8 cellular contexts compared by ENCODE assay signal in genomic region chr11:66268210-66268952, GRCh38. TPM values are rescaled to one million over a fixed set of nuclear protein-coding genes. Genes with fewer than 3 reads are reported as not detected.
A peak's percentile ranks its signal among the peaks of the same experiment; 100 is the strongest.
DNase-seq lines count a peak whose midpoint lies in the region; ATAC-seq and TF ChIP-seq lines count a peak whose summit lies in the region.

RAB1B (plus strand) TSS chr11:66268639; CDS start chr11:66268680, 41 bp downstream.

- POLR2A ChIA-PET in CD8-positive, alpha-beta memory T cell (lab: Charles Lee), result interaction anchor here (0.8 to 2.2 kb wide), 7 partner anchors 11 to 407 kb away, joined by 3 to 9 read pairs (median 3); partner anchors contain the start of genes CCDC85B and YIF1A

- H3K36me3 ChIP-seq in CD8-positive, alpha-beta memory T cell (ENCODE audit: insufficient read depth, low read length), result peaks cover 24% of the 10 kb centered on the region
- peaks cover 39% of the 10 kb centered on the region for H3K36me3 ChIP-seq in lower lobe of right lung

- intact Hi-C loops in lower lobe of right lung (cut with DNase I), result no loop called here

- peak within 1 kb of the TSS; percentile 73 for H3K4me3 ChIP-seq in CD8-positive, alpha-beta memory T cell (ENCODE audit: low read length)
- peak within 1 kb of the TSS; percentile 81 for H3K4me3 ChIP-seq in lower lobe of right lung

- H3K27ac Mint-ChIP-seq in CD8-positive, alpha-beta memory T cell, result peak within 1 kb of the TSS; percentile 94 to 99 (median 98)

- peak within 1 kb of the TSS; percentile 71 for H3K27ac ChIP-seq in CD8-positive, alpha-beta memory T cell (ENCODE audit: low read depth, low read length)
- H3K27ac ChIP-seq in lower lobe of right lung, result peak within 1 kb of the TSS; percentile 91

- H3K27me3 Mint-ChIP-seq in CD8-positive, alpha-beta memory T cell, result peaks cover 0 to 7% of the 10 kb centered on the region in 2 donors

- CTCF ChIA-PET in CD8-positive, alpha-beta memory T cell (lab: Charles Lee), result interaction anchor here (1.2 to 3.3 kb wide), 5 partner anchors 14 to 223 kb away, joined by 3 to 16 read pairs (median 6); no protein-coding TSS in a partner anchor

- peak; percentile 99 to 100 (median 100) for DNase-seq in CD8-positive, alpha-beta memory T cell
- DNase-seq in HS-5 (ENCODE audit: low read depth), result peak; percentile 98
- DNase-seq in NK-92 treated with Interleukin-12 subunit alpha and Interleukin-12 subunit beta, amount 100 ng/mL, for 24 hours (lab: John Stamatoyannopoulos, UW), result peak; percentile 99
- DNase-seq in activated CD8-positive, alpha-beta memory T cell treated with anti-CD3 and anti-CD28 coated beads for 24 hours, result peak; percentile 100
- peak; percentile 100 for DNase-seq in effector CD4-positive, alpha-beta T cell
- peak; percentile 100 for DNase-seq in lower lobe of right lung
- DNase-seq in stimulated activated CD4-positive, alpha-beta T cell treated with anti-CD3 and anti-CD28 coated beads, TNF-alpha, amount 100 ng/mL, for 24 hours (ENCODE audit: low read depth in 3 of 3), result peak; percentile 100

- H3K4me1 Mint-ChIP-seq in CD8-positive, alpha-beta memory T cell, result peaks cover 50 to 56% (median 54%) of the 10 kb centered on the region in 3 donors

- no peaks in the 10 kb centered on the region for H3K9me3 Mint-ChIP-seq in CD8-positive, alpha-beta memory T cell

- peaks cover 39% of the 10 kb centered on the region for H3K4me1 ChIP-seq in CD8-positive, alpha-beta memory T cell (ENCODE audit: insufficient read depth, low read length)
- H3K4me1 ChIP-seq in lower lobe of right lung, result peaks cover 29% of the 10 kb centered on the region

- ATAC-seq in GM19468 (IDR thresholded peaks at IDR 0.05; ENCODE audit: extremely low read depth, unreplicated experiment), result peak; percentile 84
- peak; percentile 95 for ATAC-seq in lower lobe of right lung

- H3K27me3 ChIP-seq in CD8-positive, alpha-beta memory T cell (ENCODE audit: insufficient read depth, low read length, poor library complexity, severe bottlenecking), result no peaks in the 10 kb centered on the region
- no peaks in the 10 kb centered on the region for H3K27me3 ChIP-seq in lower lobe of right lung (ENCODE audit: low read depth)

- peak within 1 kb of the TSS; percentile 90 to 97 (median 95) for H3K4me3 Mint-ChIP-seq in CD8-positive, alpha-beta memory T cell

- H3K36me3 Mint-ChIP-seq in CD8-positive, alpha-beta memory T cell, result peaks cover 7 to 57% (median 7%) of the 10 kb centered on the region in 3 donors

- H3K9me3 ChIP-seq in CD8-positive, alpha-beta memory T cell (ENCODE audit: low read length), result no peaks in the 10 kb centered on the region
- H3K9me3 ChIP-seq in lower lobe of right lung, result no peaks in the 10 kb centered on the region

- TF ChIP-seq CTCF in lower lobe of right lung (IDR thresholded peaks at IDR 0.05), result no peak

RNA-seq across cellular contexts. Expression of gene RAB1B, which starts in this region (rescaled TPM):
- 100 to 1,000 TPM; 119 to 125 TPM for total RNA-seq in CD8-positive, alpha-beta memory T cell
- polyA plus RNA-seq in CD8-positive, alpha-beta memory T cell, result 18.6 TPM
- 138 TPM for total RNA-seq in lower lobe of right lung

Comparison
In these comparisons a context has a peak if more than half of its experiments do, and no peak if none do; other contexts are left out.
1. Peak in every context shown above with its lines: DNase-seq, ATAC-seq, H3K4me3 ChIP-seq and H3K27ac ChIP-seq.